ENCODE assay signal across 14 cellular contexts in the genomic region with DNA sequence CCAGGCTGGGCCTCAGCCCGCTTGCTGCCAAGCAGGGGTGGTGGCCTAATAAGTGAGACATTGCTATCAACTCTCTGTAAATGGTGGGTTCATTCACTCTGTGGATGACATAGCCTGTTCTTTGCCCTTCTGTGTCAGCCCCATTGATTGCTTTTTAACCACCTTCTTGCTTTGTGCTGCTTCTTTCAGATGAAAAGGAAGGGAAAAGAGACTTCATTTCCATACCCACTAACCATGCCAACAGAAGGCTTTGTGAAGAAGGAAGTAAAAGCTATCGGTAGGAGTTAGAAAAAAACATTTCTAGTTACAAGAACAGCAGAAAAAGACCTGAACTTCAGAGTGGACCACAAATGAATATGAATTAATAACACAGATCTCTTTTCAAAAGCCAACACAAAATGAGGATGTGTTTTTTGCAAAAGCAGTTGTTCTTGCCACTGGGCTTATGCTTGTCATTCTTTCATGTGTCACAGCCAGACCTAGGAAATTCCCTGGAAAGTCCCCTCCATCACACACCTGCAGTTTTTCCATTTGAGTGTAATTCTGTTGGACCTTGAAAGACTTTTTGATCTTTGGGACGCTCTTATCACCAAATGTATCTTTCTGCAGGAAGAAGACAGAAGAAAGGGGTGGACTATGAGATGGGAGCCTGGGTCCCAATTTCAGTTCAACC.
DNase-seq lines count a peak whose midpoint lies in the region; ATAC-seq, FAIRE-seq and TF ChIP-seq lines count a peak whose summit lies in the region.
"Had no signal": no experiment of that assay in that cellular context is flagged by ENCODE, and none has a peak within 500 bp of the region (broad histone marks: within the 10 kb centered on the region; RNA-seq: fewer than 3 reads in every experiment).

No MANE protein-coding gene starts in this region.

- peak; percentile 28 for FAIRE-seq in GM12891 (lab: Jason Lieb, UNC)

- no peak for DNase-seq in GM12891 (ENCODE audit: insufficient read length, low spot score)
- no peak for DNase-seq in activated naive CD8-positive, alpha-beta T cell treated with anti-CD3 and anti-CD28 coated beads, Interleukin-2, amount 50 U/mL, for 24 hours
- no peak for DNase-seq in left lobe of liver (ENCODE audit: low spot score)
- DNase-seq: anterior cingulate cortex; NCI-H1105 treated with DMSO at 0.1 percent for 48 hours; NCI-H526; SHP77; stimulated activated CD4-positive, alpha-beta T cell treated with anti-CD3 and anti-CD28 coated beads, Interleukin-1b, Interleukin-23, amount 100 ng/mL, for 48 hours had no signal

- no peaks in the 10 kb centered on the region for H3K27me3 Mint-ChIP-seq in activated naive CD8-positive, alpha-beta T cell treated with anti-CD3 and anti-CD28 coated beads, Interleukin-2, amount 50 U/mL, for 24 hours
- H3K27me3 Mint-ChIP-seq: stimulated activated memory B cell treated with anti-CD40 and anti-IgM and Interleukin-4, amounts not matched to agents 10 μg/mL and 1 μg/mL and 100 μg/mL, for 72 hours had no signal

- H3K4me3 Mint-ChIP-seq in activated naive CD8-positive, alpha-beta T cell treated with anti-CD3 and anti-CD28 coated beads, Interleukin-2, amount 50 U/mL, for 24 hours, result no peak overlapping the region
- H3K4me3 Mint-ChIP-seq: stimulated activated memory B cell treated with anti-CD40 and anti-IgM and Interleukin-4, amounts not matched to agents 10 μg/mL and 1 μg/mL and 100 μg/mL, for 72 hours had no signal

- peak overlapping the region; percentile 78 for H3K27ac Mint-ChIP-seq in activated naive CD8-positive, alpha-beta T cell treated with anti-CD3 and anti-CD28 coated beads, Interleukin-2, amount 50 U/mL, for 24 hours
- H3K27ac Mint-ChIP-seq: stimulated activated memory B cell treated with anti-CD40 and anti-IgM and Interleukin-4, amounts not matched to agents 10 μg/mL and 1 μg/mL and 100 μg/mL, for 72 hours had no signal

- TF ChIP-seq POLR2A in GM12891 (IDR thresholded peaks at IDR 0.05; ENCODE audit: low read depth, low read length), result no peak

- H3K36me3 Mint-ChIP-seq in activated naive CD8-positive, alpha-beta T cell treated with anti-CD3 and anti-CD28 coated beads, Interleukin-2, amount 50 U/mL, for 24 hours (ENCODE audit: low read depth), result peaks cover 2% of the 10 kb centered on the region
- H3K36me3 Mint-ChIP-seq: stimulated activated memory B cell treated with anti-CD40 and anti-IgM and Interleukin-4, amounts not matched to agents 10 μg/mL and 1 μg/mL and 100 μg/mL, for 72 hours had no signal

- peaks cover 62% of the 10 kb centered on the region for H3K4me1 Mint-ChIP-seq in activated naive CD8-positive, alpha-beta T cell treated with anti-CD3 and anti-CD28 coated beads, Interleukin-2, amount 50 U/mL, for 24 hours
- H3K4me1 Mint-ChIP-seq: stimulated activated memory B cell treated with anti-CD40 and anti-IgM and Interleukin-4, amounts not matched to agents 10 μg/mL and 1 μg/mL and 100 μg/mL, for 72 hours had no signal

- ATAC-seq in GM19025 (IDR thresholded peaks at IDR 0.05; ENCODE audit: low read depth, unreplicated experiment) (peak; percentile 64), HG02884 (IDR thresholded peaks at IDR 0.05; ENCODE audit: unreplicated experiment) (peak; percentile 52), left lobe of liver (no peak), GM21825 (IDR thresholded peaks at IDR 0.05; ENCODE audit: unreplicated experiment) (no peak), GM21723 (IDR thresholded peaks at IDR 0.05; ENCODE audit: unreplicated experiment) (no peak), HG03469 (IDR thresholded peaks at IDR 0.05; ENCODE audit: unreplicated experiment) (no peak)
- peak; percentile 12 for ATAC-seq in activated naive CD8-positive, alpha-beta T cell treated with anti-CD3 and anti-CD28 coated beads, Interleukin-2, amount 50 U/mL, for 24 hours
- ATAC-seq: stimulated activated memory B cell treated with anti-CD40 and anti-IgM and Interleukin-4, amounts not matched to agents 10 μg/mL and 1 μg/mL and 100 μg/mL, for 72 hours had no signal

- H3K9me3 Mint-ChIP-seq in activated naive CD8-positive, alpha-beta T cell treated with anti-CD3 and anti-CD28 coated beads, Interleukin-2, amount 50 U/mL, for 24 hours, result peaks cover 7% of the 10 kb centered on the region

TF ChIP-seq in GM12891, 5 proteins besides CTCF, POLR2A, EP300 and RAD21:
- TF ChIP-seq SPI1 (IDR thresholded peaks at IDR 0.05; ENCODE audit: low read depth, low read length) (peak; percentile 34; the same call in 1 of the 2 replicates), POU2F2 (IDR thresholded peaks at IDR 0.05; ENCODE audit: low read depth, low read length) (no peak), PAX5 (IDR thresholded peaks at IDR 0.05; ENCODE audit: insufficient read depth, low read length, severe bottlenecking) (no peak), POLR2AphosphoS5 (IDR thresholded peaks at IDR 0.05; ENCODE audit: low read depth, low read length) (no peak)

Comparison
In these comparisons a context has a peak if more than half of its experiments do, and no peak if none do; other contexts are left out.
1. ATAC-seq: peak in GM19025 (single experiment), HG02884 (single experiment) and activated naive CD8-positive, alpha-beta T cell treated with anti-CD3 and anti-CD28 coated beads, Interleukin-2, amount 50 U/mL, for 24 hours (single experiment); none in left lobe of liver (single experiment), GM21825 (single experiment), GM21723 (single experiment) and HG03469 (single experiment).